In the genomic region with DNA sequence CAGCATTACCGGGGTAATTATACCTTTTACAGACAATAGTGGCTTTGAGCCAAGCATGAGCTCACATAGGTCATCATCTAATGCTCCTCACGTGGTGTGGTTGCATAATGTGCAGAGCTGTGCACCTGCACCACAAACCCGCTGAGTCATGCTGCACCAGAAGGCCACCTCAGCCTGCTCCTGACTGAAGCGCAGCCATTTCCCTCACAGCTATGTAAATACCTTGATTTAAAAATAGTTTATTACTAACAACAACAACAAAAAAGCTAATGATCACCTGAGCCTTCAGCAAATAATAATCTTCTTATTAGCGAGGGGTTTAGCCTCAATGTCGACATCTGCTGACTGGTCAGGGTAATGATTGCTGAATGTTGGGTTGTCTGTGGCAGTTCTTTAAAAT, we compare ENCODE assay signal across 11 cellular contexts.
DNase-seq lines count a peak whose midpoint lies in the region; ATAC-seq and TF ChIP-seq lines count a peak whose summit lies in the region.
"Had no signal": no experiment of that assay in that cellular context is flagged by ENCODE, and none has a peak within 500 bp of the region (broad histone marks: within the 10 kb centered on the region; RNA-seq: fewer than 3 reads in every experiment).

No MANE protein-coding gene starts in this region.

- peak; percentile 18 for DNase-seq in DMS53 treated with DMSO at 0.1 percent for 48 hours (lab: John Stamatoyannopoulos, UW; ENCODE audit: unreplicated experiment)
- no peak for DNase-seq in HFF-Myc (ENCODE audit: extremely low read depth, low read depth)
- peak; percentile 54 for DNase-seq in amniotic epithelial cell (ENCODE audit: low read depth)
- DNase-seq in iPS DF 19.7 (ENCODE audit: low read depth, low spot score) = peak; percentile 7
- DNase-seq in middle frontal gyrus (ENCODE audit: extremely low spot score, low spot score) = no peak
- no peak for DNase-seq in left lobe of liver (ENCODE audit: low spot score)
- no peak for DNase-seq in SW 1271 (lab: John Stamatoyannopoulos, UW)
- DNase-seq: activated naive CD8-positive, alpha-beta T cell treated with anti-CD3 and anti-CD28 coated beads, Interleukin-2, amount 10 ng/mL, durations not matched to agents 7 days and 5 days; heart right ventricle; NCI-H1048 had no signal

- ATAC-seq in left lobe of liver = no peak
- ATAC-seq: heart right ventricle had no signal

- peak; percentile 11 for TF ChIP-seq CTCF in HFF-Myc (IDR thresholded peaks at IDR 0.05; ENCODE audit: low read depth, low read length, missing control alignments)

- no peak overlapping the region for H3K4me3 ChIP-seq in HFF-Myc (replicated peaks; ENCODE audit: low read depth, low read length)
- H3K4me3 ChIP-seq: heart right ventricle, prostate gland had no signal

Comparison
In these comparisons a context has a peak if more than half of its experiments do, and no peak if none do; other contexts are left out.
1. DNase-seq: peak in DMS53 treated with DMSO at 0.1 percent for 48 hours (single experiment), amniotic epithelial cell (single experiment) and iPS DF 19.7 (single experiment); none in HFF-Myc (single experiment), middle frontal gyrus (single experiment), left lobe of liver (single experiment) and SW 1271 (0 of 2).